In genomic region chr5:136036293-136036911, GRCh38 we compare ENCODE assay signal across 9 cellular contexts. TPM values are rescaled to one million over a fixed set of nuclear protein-coding genes. Genes with fewer than 3 reads are reported as not detected.
A peak's percentile ranks its signal among the peaks of the same experiment; 100 is the strongest.
DNase-seq lines count a peak whose midpoint lies in the region; ATAC-seq and TF ChIP-seq lines count a peak whose summit lies in the region.
"Had no signal": no experiment of that assay in that cellular context is flagged by ENCODE, and none has a peak within 500 bp of the region (broad histone marks: within the 10 kb centered on the region; RNA-seq: fewer than 3 reads in every experiment).

No MANE protein-coding gene starts in this region.

- no peaks in the 10 kb centered on the region for H3K27me3 ChIP-seq in tibial nerve

- no peak overlapping the region for H3K4me3 ChIP-seq in tibial nerve

- peaks cover 0 to 8% (median 0%) of the 10 kb centered on the region in 4 donors for H3K9me3 ChIP-seq in tibial nerve

- DNase-seq in activated naive CD4-positive, alpha-beta T cell treated with anti-CD3 and anti-CD28 coated beads, Interleukin-2, amount 50 U/mL, for 72 hours (ENCODE audit: low spot score in 2 of 2) = no peak
- no peak for DNase-seq in activated naive CD4-positive, alpha-beta T cell treated with anti-CD3 and anti-CD28 coated beads, Interleukin-2, amount 50 U/mL, for 16 hours
- no peak for DNase-seq in activated T-helper 2 cell treated with anti-CD3 and anti-CD28 coated beads, Interferon-gamma antibody, Interleukin-2, Interleukin-4, amounts not matched to agents 10 μg/mL and 5 μg/mL and 100 μg/mL, durations not matched to agents 14 hours and 24 hours and 36 hours (ENCODE audit: low spot score)
- DNase-seq in memory B cell (ENCODE audit: low spot score in 2 of 2) (no peak), tibial nerve (ENCODE audit: low spot score in 2 of 2) (no peak), activated T-cell treated with anti-CD3 and anti-CD28 coated beads for 4 hours (no peak), NCI-H1694 treated with DMSO at 0.1 percent for 48 hours (lab: John Stamatoyannopoulos, UW) (no peak), NCI-H1417 (lab: John Stamatoyannopoulos, UW) (no peak)
- DNase-seq: cortex of kidney had no signal

- H3K4me3 Mint-ChIP-seq in activated T-helper 2 cell treated with anti-CD3 and anti-CD28 coated beads, Interferon-gamma antibody, Interleukin-2, Interleukin-4, amounts not matched to agents 10 μg/mL and 5 μg/mL and 100 μg/mL, durations not matched to agents 14 hours and 24 hours and 36 hours (ENCODE audit: low read depth) = no peak overlapping the region
- no peak overlapping the region for H3K4me3 Mint-ChIP-seq in memory B cell

- WGBS in tibial nerve, 2 donors = 90 to 96% methylated on average over 1 of the region's 1 CpG

- no peak for TF ChIP-seq EP300 in tibial nerve (IDR thresholded peaks at IDR 0.05)

- H3K27ac ChIP-seq in tibial nerve = peak overlapping the region in 3 of 4 donors; percentile 38 to 56 (median 55)

- H3K36me3 Mint-ChIP-seq in activated naive CD4-positive, alpha-beta T cell treated with anti-CD3 and anti-CD28 coated beads, Interleukin-2, amount 50 U/mL, for 72 hours = peaks cover 6 to 11% of the 10 kb centered on the region in 2 donors
- H3K36me3 Mint-ChIP-seq in activated T-helper 2 cell treated with anti-CD3 and anti-CD28 coated beads, Interferon-gamma antibody, Interleukin-2, Interleukin-4, amounts not matched to agents 10 μg/mL and 5 μg/mL and 100 μg/mL, durations not matched to agents 14 hours and 24 hours and 36 hours (ENCODE audit: low read depth) = no peaks in the 10 kb centered on the region
- H3K36me3 Mint-ChIP-seq in memory B cell = peaks cover 3% of the 10 kb centered on the region

- no peak for TF ChIP-seq POLR2A in tibial nerve (IDR thresholded peaks at IDR 0.05)

- intact Hi-C loops in activated T-helper 2 cell treated with anti-CD3 and anti-CD28 coated beads, Interferon-gamma antibody, Interleukin-2, Interleukin-4, amounts not matched to agents 10 μg/mL and 5 μg/mL and 100 μg/mL, durations not matched to agents 14 hours and 24 hours and 36 hours (cut with micrococcal nuclease) = no loop called here

- H3K27me3 Mint-ChIP-seq in activated T-helper 2 cell treated with anti-CD3 and anti-CD28 coated beads, Interferon-gamma antibody, Interleukin-2, Interleukin-4, amounts not matched to agents 10 μg/mL and 5 μg/mL and 100 μg/mL, durations not matched to agents 14 hours and 24 hours and 36 hours (ENCODE audit: low read depth) = peaks cover 12% of the 10 kb centered on the region
- no peaks in the 10 kb centered on the region for H3K27me3 Mint-ChIP-seq in memory B cell

- peaks cover 0 to 6% (median 0%) of the 10 kb centered on the region in 3 donors for H3K36me3 ChIP-seq in tibial nerve

- peak overlapping the region; percentile 24 to 25 for H3K27ac Mint-ChIP-seq in activated naive CD4-positive, alpha-beta T cell treated with anti-CD3 and anti-CD28 coated beads, Interleukin-2, amount 50 U/mL, for 72 hours
- peak overlapping the region; percentile 53 for H3K27ac Mint-ChIP-seq in activated T-helper 2 cell treated with anti-CD3 and anti-CD28 coated beads, Interferon-gamma antibody, Interleukin-2, Interleukin-4, amounts not matched to agents 10 μg/mL and 5 μg/mL and 100 μg/mL, durations not matched to agents 14 hours and 24 hours and 36 hours
- peak overlapping the region; percentile 53 for H3K27ac Mint-ChIP-seq in memory B cell

- no peak for ATAC-seq in activated naive CD4-positive, alpha-beta T cell treated with anti-CD3 and anti-CD28 coated beads, Interleukin-2, amount 50 U/mL, for 72 hours
- ATAC-seq in memory B cell (ENCODE audit: low read depth) = no peak

- no peak for TF ChIP-seq CTCF in tibial nerve (IDR thresholded peaks at IDR 0.05)

- peaks cover 0 to 59% (median 38%) of the 10 kb centered on the region in 4 donors for H3K4me1 ChIP-seq in tibial nerve

- peaks cover 19% of the 10 kb centered on the region for H3K4me1 Mint-ChIP-seq in activated T-helper 2 cell treated with anti-CD3 and anti-CD28 coated beads, Interferon-gamma antibody, Interleukin-2, Interleukin-4, amounts not matched to agents 10 μg/mL and 5 μg/mL and 100 μg/mL, durations not matched to agents 14 hours and 24 hours and 36 hours (ENCODE audit: low read depth)
- H3K4me1 Mint-ChIP-seq in memory B cell = peaks cover 37% of the 10 kb centered on the region

- peaks cover 0 to 3% of the 10 kb centered on the region in 2 donors for H3K9me3 Mint-ChIP-seq in activated naive CD4-positive, alpha-beta T cell treated with anti-CD3 and anti-CD28 coated beads, Interleukin-2, amount 50 U/mL, for 72 hours
- H3K9me3 Mint-ChIP-seq in activated T-helper 2 cell treated with anti-CD3 and anti-CD28 coated beads, Interferon-gamma antibody, Interleukin-2, Interleukin-4, amounts not matched to agents 10 μg/mL and 5 μg/mL and 100 μg/mL, durations not matched to agents 14 hours and 24 hours and 36 hours = peaks cover 5% of the 10 kb centered on the region
- no peaks in the 10 kb centered on the region for H3K9me3 Mint-ChIP-seq in memory B cell

RNA-seq across cellular contexts. Expression of gene TGFBI, which starts 7.6 kb away (rescaled TPM):
- total RNA-seq in activated naive CD4-positive, alpha-beta T cell treated with anti-CD3 and anti-CD28 coated beads, Interleukin-2, amount 50 U/mL, for 72 hours = not detected
- not detected in 2 replicates for total RNA-seq in activated T-helper 2 cell treated with anti-CD3 and anti-CD28 coated beads, Interferon-gamma antibody, Interleukin-2, Interleukin-4, amounts not matched to agents 10 μg/mL and 5 μg/mL and 100 μg/mL, durations not matched to agents 14 hours and 24 hours and 36 hours
- total RNA-seq in tibial nerve = 100 to 1,000 TPM; 158 to 291 (median 212) TPM

Comparison
In these comparisons a context has a peak if more than half of its experiments do, and no peak if none do; other contexts are left out.
1. RNA of gene TGFBI, which starts 7.6 kb away (total RNA-seq): 158 to 291 TPM in tibial nerve; not detected in activated T-helper 2 cell treated with anti-CD3 and anti-CD28 coated beads, Interferon-gamma antibody, Interleukin-2, Interleukin-4, amounts not matched to agents 10 μg/mL and 5 μg/mL and 100 μg/mL, durations not matched to agents 14 hours and 24 hours and 36 hours and not detected in activated naive CD4-positive, alpha-beta T cell treated with anti-CD3 and anti-CD28 coated beads, Interleukin-2, amount 50 U/mL, for 72 hours; every median in the first group is over 100 times any median in the second.
2. Peak in every context shown above with its lines, with median percentiles within 50 percentile points of each other: H3K27ac Mint-ChIP-seq.